In the genomic region with DNA sequence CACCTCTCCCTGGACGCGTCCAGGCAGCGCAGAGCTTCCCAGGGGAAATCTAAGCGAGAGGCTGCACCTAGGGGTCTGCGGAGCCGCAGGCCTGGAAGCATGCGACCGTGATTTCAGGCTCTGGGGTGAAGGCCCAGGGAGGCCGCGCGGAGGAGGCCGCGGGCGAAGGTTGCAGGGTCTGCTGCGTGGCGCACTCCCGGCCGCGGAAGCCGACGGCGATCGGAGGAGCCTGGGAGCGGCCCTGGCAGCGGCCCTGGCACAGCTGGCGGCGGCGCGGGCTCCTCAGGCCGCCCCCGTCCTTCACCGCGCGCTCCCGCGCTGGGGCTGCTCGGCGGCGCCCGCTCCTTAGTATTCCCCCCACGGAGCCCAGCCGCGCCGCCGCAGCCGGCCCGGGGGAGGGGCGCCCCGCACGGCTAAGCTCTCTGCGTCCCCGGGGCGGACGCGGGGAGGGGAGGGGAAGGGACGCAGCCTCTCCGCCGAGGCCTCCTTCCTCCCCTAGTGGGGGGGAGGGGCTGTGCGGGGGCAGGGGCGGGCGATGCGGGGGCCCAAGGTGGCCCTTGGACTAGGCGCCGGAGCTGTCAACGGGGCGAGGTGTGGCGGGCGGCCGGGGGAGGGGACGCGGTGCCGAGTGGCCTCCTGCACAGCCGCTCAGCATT, we compare ENCODE assay signal across 1 cellular context.
TF ChIP-seq lines count a peak whose summit lies in the region.

No MANE protein-coding gene starts in this region.

TF ChIP-seq in IMR-90, 13 proteins besides CTCF, POLR2A, EP300 and RAD21:
- TF ChIP-seq MXI1 (IDR thresholded peaks at IDR 0.05; ENCODE audit: borderline replicate concordance, low read depth, low read length): no peak
TF ChIP-seq in IMR-90: peak in this region for 0.
